Comparison of ENCODE assay signal across 1 cellular context in the genomic region with DNA sequence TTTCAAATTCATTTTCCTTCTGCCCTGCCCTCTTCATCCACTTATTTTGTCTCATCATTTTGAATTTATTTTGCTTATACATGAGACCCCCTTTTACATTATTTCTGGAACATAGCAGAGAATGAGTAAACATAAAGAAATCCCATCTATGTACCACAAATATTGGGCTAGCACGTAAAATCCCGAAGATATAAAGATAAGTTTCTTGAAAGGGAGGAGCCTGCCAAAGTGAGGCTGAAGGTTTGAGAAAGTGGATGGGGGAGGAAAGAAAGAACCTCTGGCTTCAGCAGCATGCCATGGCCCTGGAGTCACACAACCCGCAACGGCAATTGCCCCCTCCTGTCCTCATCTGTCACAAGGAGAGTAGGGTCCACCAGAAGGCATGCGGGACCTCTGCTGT.
TF ChIP-seq lines count a peak whose summit lies in the region.

No MANE protein-coding gene starts in this region.

TF ChIP-seq in IMR-90, 13 proteins besides CTCF, POLR2A, EP300 and RAD21:
- TF ChIP-seq SMC3 (IDR thresholded peaks at IDR 0.05; ENCODE audit: low read depth, low read length) (no peak), FOS (IDR thresholded peaks at IDR 0.05; ENCODE audit: low read depth, low read length) (no peak), MXI1 (IDR thresholded peaks at IDR 0.05; ENCODE audit: borderline replicate concordance, low read depth, low read length) (no peak), MAFK (IDR thresholded peaks at IDR 0.05; ENCODE audit: low read depth, low read length) (no peak), RCOR1 (IDR thresholded peaks at IDR 0.05; ENCODE audit: insufficient replicate concordance, low read length) (no peak), CHD1 (IDR thresholded peaks at IDR 0.05; ENCODE audit: low read depth, low read length) (no peak), NFE2L2 (IDR thresholded peaks at IDR 0.05; ENCODE audit: low read depth, low read length) (no peak), BHLHE40 (IDR thresholded peaks at IDR 0.05; ENCODE audit: low read depth, low read length) (no peak), RFX5 (IDR thresholded peaks at IDR 0.05; ENCODE audit: low read depth, low read length) (no peak), CEBPB (IDR thresholded peaks at IDR 0.05; ENCODE audit: low read depth, low read length) (no peak), MAZ (IDR thresholded peaks at IDR 0.05; ENCODE audit: borderline replicate concordance, low read depth, low read length) (no peak)
- TF ChIP-seq, protein P1, sequence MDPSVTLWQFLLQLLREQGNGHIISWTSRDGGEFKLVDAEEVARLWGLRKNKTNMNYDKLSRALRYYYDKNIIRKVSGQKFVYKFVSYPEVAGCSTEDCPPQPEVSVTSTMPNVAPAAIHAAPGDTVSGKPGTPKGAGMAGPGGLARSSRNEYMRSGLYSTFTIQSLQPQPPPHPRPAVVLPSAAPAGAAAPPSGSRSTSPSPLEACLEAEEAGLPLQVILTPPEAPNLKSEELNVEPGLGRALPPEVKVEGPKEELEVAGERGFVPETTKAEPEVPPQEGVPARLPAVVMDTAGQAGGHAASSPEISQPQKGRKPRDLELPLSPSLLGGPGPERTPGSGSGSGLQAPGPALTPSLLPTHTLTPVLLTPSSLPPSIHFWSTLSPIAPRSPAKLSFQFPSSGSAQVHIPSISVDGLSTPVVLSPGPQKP (IDR thresholded peaks at IDR 0.05; ENCODE audit: borderline replicate concordance, low read depth, low read length): no peak
- TF ChIP-seq, protein P2, sequence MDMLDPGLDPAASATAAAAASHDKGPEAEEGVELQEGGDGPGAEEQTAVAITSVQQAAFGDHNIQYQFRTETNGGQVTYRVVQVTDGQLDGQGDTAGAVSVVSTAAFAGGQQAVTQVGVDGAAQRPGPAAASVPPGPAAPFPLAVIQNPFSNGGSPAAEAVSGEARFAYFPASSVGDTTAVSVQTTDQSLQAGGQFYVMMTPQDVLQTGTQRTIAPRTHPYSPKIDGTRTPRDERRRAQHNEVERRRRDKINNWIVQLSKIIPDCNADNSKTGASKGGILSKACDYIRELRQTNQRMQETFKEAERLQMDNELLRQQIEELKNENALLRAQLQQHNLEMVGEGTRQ (IDR thresholded peaks at IDR 0.05; ENCODE audit: low read depth, low read length): no peak
TF ChIP-seq in IMR-90: peak in this region for 0.
